ENCODE assay signal across 1 cellular context in the genomic region with DNA sequence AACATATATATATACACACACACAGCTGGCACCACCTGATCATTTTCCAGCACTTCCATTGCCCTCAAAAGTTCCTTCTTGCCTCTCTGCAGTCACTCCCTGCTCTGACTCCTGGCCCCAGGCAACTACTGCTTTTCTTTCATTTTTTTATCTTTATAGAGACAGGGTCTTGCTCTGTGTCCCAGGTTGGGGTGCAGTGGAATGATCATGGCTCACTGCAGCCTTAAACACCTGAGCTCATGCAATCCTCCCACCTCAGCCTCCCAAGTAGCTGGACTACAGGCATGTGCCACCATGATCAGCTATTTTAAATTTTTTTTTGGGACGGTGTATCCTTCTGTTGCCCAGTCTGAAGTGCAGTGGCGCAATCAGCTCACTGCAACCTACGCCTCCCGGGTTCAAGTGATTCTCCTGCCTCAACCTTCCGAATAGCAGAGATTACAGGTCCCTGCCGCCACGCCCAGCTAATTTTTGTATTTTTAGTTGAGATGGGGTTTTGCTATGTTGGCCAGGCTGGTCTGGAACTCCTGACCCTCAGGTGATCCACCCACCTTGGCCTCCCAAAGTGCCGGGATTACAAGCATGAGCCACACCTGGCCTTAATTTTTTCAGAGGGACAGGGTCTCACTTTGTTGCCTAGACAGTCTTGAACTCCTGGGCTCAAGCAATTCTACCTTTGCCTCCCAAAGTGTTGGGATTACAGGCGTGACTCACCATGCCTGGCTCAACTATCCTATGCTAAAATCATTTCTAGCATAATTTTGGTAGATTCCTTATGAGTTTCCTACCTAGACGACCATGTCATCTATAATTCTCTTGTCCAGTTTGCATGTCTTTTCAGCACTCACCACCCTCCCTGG.
TF ChIP-seq lines count a peak whose summit lies in the region.

No MANE protein-coding gene starts in this region.

TF ChIP-seq in endothelial cell of umbilical vein, 7 proteins besides CTCF, POLR2A, EP300 and RAD21:
- TF ChIP-seq EZH2 (IDR thresholded peaks at IDR 0.05; ENCODE audit: borderline replicate concordance, low read depth, low read length, severe bottlenecking): no peak
- TF ChIP-seq POLR2AphosphoS5 (IDR thresholded peaks at IDR 0.05; ENCODE audit: insufficient read depth, low read depth, low read length): no peak
- TF ChIP-seq MYC (IDR thresholded peaks at IDR 0.05; ENCODE audit: low read depth, low read length): no peak
